ENCODE assay signal across 8 cellular contexts in genomic region chr20:13546497-13547131, GRCh38.
DNase-seq lines count a peak whose midpoint lies in the region; ATAC-seq and TF ChIP-seq lines count a peak whose summit lies in the region.

No MANE protein-coding gene starts in this region.

- H3K4me1 ChIP-seq in SK-N-SH (ENCODE audit: control insufficient read depth in 1 of 2, insufficient read depth in 2 of 2, low read depth in 1 of 2, low read length in 1 of 2), result no peaks in the 10 kb centered on the region
- H3K4me1 ChIP-seq in heart right ventricle, result peaks cover 0 to 5% (median 0%) of the 10 kb centered on the region in 9 donors

- no peaks in the 10 kb centered on the region for H4K20me1 ChIP-seq in SK-N-SH (ENCODE audit: insufficient read depth)

- no peak overlapping the region for H2AFZ ChIP-seq in SK-N-SH (ENCODE audit: low read depth)

- ATAC-seq in GM21390 (IDR thresholded peaks at IDR 0.05; ENCODE audit: unreplicated experiment) (peak; percentile 77), heart right ventricle (peak in 3 of 8 donors; percentile 44 to 57 (median 45)), HG03139 (IDR thresholded peaks at IDR 0.05; ENCODE audit: unreplicated experiment) (no peak)

- CTCF ChIA-PET in SK-N-SH (lab: Yijun Ruan, JAX), result interaction anchor here (0.6 to 4.6 kb wide), 73 partner anchors 9 to 622 kb away, joined by 3 to 54 read pairs (median 4); partner anchors contain the start of genes ESF1 and NDUFAF5

- peak; percentile 93 for TF ChIP-seq CTCF in LNCAP (IDR thresholded peaks at IDR 0.05)
- peak; percentile 92 for TF ChIP-seq CTCF in SK-N-SH (IDR thresholded peaks at IDR 0.05)
- TF ChIP-seq CTCF in heart right ventricle (IDR thresholded peaks at IDR 0.05), result peak; percentile 47 to 85 (median 84)

- peak overlapping the region in 1 of 2 experiments; percentile 9; a peak in 1 of 4 replicates for H3K4me3 ChIP-seq in SK-N-SH (ENCODE audit: low read depth in 2 of 2, low read length in 1 of 2)
- H3K4me3 ChIP-seq in heart right ventricle, result no peak overlapping the region

- peak; percentile 86 for TF ChIP-seq RAD21 in SK-N-SH (IDR thresholded peaks at IDR 0.05; ENCODE audit: low read length)

- H3K9ac ChIP-seq in SK-N-SH, result no peak overlapping the region

- H3K27me3 ChIP-seq in SK-N-SH (ENCODE audit: insufficient read depth) (no peaks in the 10 kb centered on the region), heart right ventricle (no peaks in the 10 kb centered on the region)

- 4% methylated on average over 2 of the region's 2 CpGs for WGBS in SK-N-SH (ENCODE audit: low lambda C conversion rate)
- 11 to 13% methylated on average over 2 of the region's 2 CpGs for WGBS in heart right ventricle, 2 donors

- intact Hi-C loops in heart right ventricle (cut with DNase I), result loop anchor here in 8 of 10 donors (1.0 to 10.0 kb wide), 11 partner anchors 82 to 432 kb away; no protein-coding TSS in a partner anchor

- DNase-seq in DMS153 (lab: John Stamatoyannopoulos, UW) (peak; percentile 41), SK-N-SH (peak; percentile 33), heart right ventricle (peak; percentile 48 to 65), renal cortical epithelial cell (ENCODE audit: low read depth) (peak; percentile 80)
- DNase-seq in activated naive CD4-positive, alpha-beta T cell treated with anti-CD3 and anti-CD28 coated beads, Interleukin-2, amount 50 U/mL, for 16 hours, result peak; percentile 62

- H3F3A ChIP-seq in SK-N-SH (replicated peaks; ENCODE audit: insufficient read depth), result no peaks in the 10 kb centered on the region

- H3K9me3 ChIP-seq in SK-N-SH (no peaks in the 10 kb centered on the region), heart right ventricle (no peaks in the 10 kb centered on the region)

- H3K36me3 ChIP-seq in SK-N-SH (replicated peaks in 1 of 2; ENCODE audit: control insufficient read depth in 1 of 2, insufficient read depth in 2 of 2, low read length in 1 of 2) (peaks cover 0 to 7% of the 10 kb centered on the region in 2 experiments), heart right ventricle (peaks cover 0 to under 1% (median 0%) of the 10 kb centered on the region in 9 donors)

- H3K4me2 ChIP-seq in SK-N-SH, result no peak overlapping the region

- TF ChIP-seq EP300 in SK-N-SH (IDR thresholded peaks at IDR 0.05; ENCODE audit: borderline replicate concordance in 1 of 2, low read depth in 1 of 2, low read length in 1 of 2), result no peak

- H3K79me2 ChIP-seq in SK-N-SH (ENCODE audit: insufficient read depth), result no peaks in the 10 kb centered on the region

- POLR2A ChIA-PET in SK-N-SH (lab: Yijun Ruan, JAX), result no interaction called here

- no peaks in the 10 kb centered on the region for H3K9me2 ChIP-seq in SK-N-SH

- H3K27ac ChIP-seq in SK-N-SH (ENCODE audit: low read depth in 2 of 2, low read length in 1 of 2) (no peak overlapping the region), heart right ventricle (no peak overlapping the region)

TF ChIP-seq in SK-N-SH, 30 proteins besides CTCF, POLR2A, EP300 and RAD21:
- no peak for TF ChIP-seq TAF1 (IDR thresholded peaks at IDR 0.05; ENCODE audit: borderline replicate concordance, low read depth, low read length)
- TF ChIP-seq FOSL2 (IDR thresholded peaks at IDR 0.05; ENCODE audit: borderline replicate concordance, low read depth), result peak; percentile 22; the same call in 1 of the 2 replicates
- TF ChIP-seq SMC3 (IDR thresholded peaks at IDR 0.05; ENCODE audit: low read depth, low read length), result peak; percentile 78
